Comparison of ENCODE assay signal across 7 cellular contexts in genomic region chr9:99266136-99267023, GRCh38.
A peak's percentile ranks its signal among the peaks of the same experiment; 100 is the strongest.
DNase-seq lines count a peak whose midpoint lies in the region; ATAC-seq and TF ChIP-seq lines count a peak whose summit lies in the region.

No MANE protein-coding gene starts in this region.

- H3K36me3 ChIP-seq in brain microvascular endothelial cell (replicated peaks), result no peaks in the 10 kb centered on the region

- no peak overlapping the region for H3K27ac ChIP-seq in VCaP
- H3K27ac ChIP-seq in brain microvascular endothelial cell, result no peak overlapping the region

- in situ Hi-C loops in brain microvascular endothelial cell (cut with HindIII; ENCODE audit: low pct_ligation_motif_present, low sequenced_read_pairs), result no loop called here

- H3K4me3 ChIP-seq in brain microvascular endothelial cell (ENCODE audit: low read depth, low read length), result no peak overlapping the region

- peak; percentile 53 for DNase-seq in NCI-H128 (lab: John Stamatoyannopoulos, UW; ENCODE audit: unreplicated experiment)
- peak; percentile 74 for DNase-seq in brain microvascular endothelial cell
- peak; percentile 83 for DNase-seq in inferior parietal cortex (ENCODE audit: extremely low spot score)
- DNase-seq in stimulated activated CD4-positive, alpha-beta T cell treated with anti-CD3 and anti-CD28 coated beads, Interleukin-15, amount 100 ng/mL, for 24 hours, result peak; percentile 77

- ATAC-seq in HG02588 (IDR thresholded peaks at IDR 0.05; ENCODE audit: unreplicated experiment), result peak; percentile 59

- TF ChIP-seq CTCF in GM12873 (IDR thresholded peaks at IDR 0.05; ENCODE audit: insufficient read depth, low read depth, low read length, missing control alignments), result peak; percentile 91
- peak; percentile 76 for TF ChIP-seq CTCF in VCaP (conservative IDR thresholded peaks at IDR 0.05)
- peak; percentile 94 for TF ChIP-seq CTCF in brain microvascular endothelial cell (IDR thresholded peaks at IDR 0.05; ENCODE audit: low read depth, low read length, missing control alignments)

- H3K27me3 ChIP-seq in brain microvascular endothelial cell (replicated peaks), result no peaks in the 10 kb centered on the region
